Comparison of ENCODE assay signal across 1 cellular context in genomic region chr17:75034236-75034908, GRCh38.
TF ChIP-seq lines count a peak whose summit lies in the region.

No MANE protein-coding gene starts in this region.

TF ChIP-seq in K562, 482 proteins besides CTCF, POLR2A, EP300 and RAD21 (continues in another document):
- no peak for TF ChIP-seq ZC3H11A (IDR thresholded peaks at IDR 0.05; ENCODE audit: low read depth, low read length)
- TF ChIP-seq ZNF197 (CRISPR knock-in tag; IDR thresholded peaks at IDR 0.05; ENCODE audit: low read depth): no peak
- peak; percentile 41; the same call in 1 of the 2 replicates for TF ChIP-seq ZNF449 (CRISPR knock-in tag; IDR thresholded peaks at IDR 0.05)
- peak; percentile 33; the same call in 1 of the 2 replicates for TF ChIP-seq TGIF2 (CRISPR knock-in tag; IDR thresholded peaks at IDR 0.05)
- no peak for TF ChIP-seq GTF2A2 (tag; IDR thresholded peaks at IDR 0.05)
- TF ChIP-seq HEY1 (CRISPR knock-in tag; IDR thresholded peaks at IDR 0.05; ENCODE audit: borderline replicate concordance): no peak
- TF ChIP-seq CCNT2 (IDR thresholded peaks at IDR 0.05; ENCODE audit: borderline replicate concordance, extremely low read depth, insufficient read length, low read depth, low read length): no peak
- no peak for TF ChIP-seq HMG20A (CRISPR knock-in tag; conservative IDR thresholded peaks at IDR 0.05)
- 0 out of 4 replicates have a peak, but pooled peaks of 1 of the 2 experiments have one; percentile 13 for TF ChIP-seq KDM1A (IDR thresholded peaks at IDR 0.05)
- TF ChIP-seq ZNF551 (CRISPR knock-in tag; IDR thresholded peaks at IDR 0.05): no peak
- peak; percentile 69; the same call in 1 of the 2 replicates for TF ChIP-seq ETS1 (conservative IDR thresholded peaks at IDR 0.05; ENCODE audit: control insufficient read depth, low read depth, low read length)
- TF ChIP-seq SMAD4 (CRISPR knock-in tag; conservative IDR thresholded peaks at IDR 0.05): no peak
- no peak for TF ChIP-seq ZNF584 (CRISPR knock-in tag; IDR thresholded peaks at IDR 0.05; ENCODE audit: low read depth)
- TF ChIP-seq HDAC8 (tag; IDR thresholded peaks at IDR 0.05): no peak
- TF ChIP-seq ZBTB5 (IDR thresholded peaks at IDR 0.05): 0 out of 2 replicates have a peak, but pooled peaks have one; percentile 14
- no peak for TF ChIP-seq CREBBP (IDR thresholded peaks at IDR 0.05; ENCODE audit: low read depth, low read length)
- 0 out of 4 replicates have a peak, but pooled peaks of 1 of the 2 experiments have one; percentile 15 for TF ChIP-seq CSDE1 (IDR thresholded peaks at IDR 0.05)
- no peak for TF ChIP-seq CCAR2 (IDR thresholded peaks at IDR 0.05; ENCODE audit: low read depth, low read length)
- TF ChIP-seq HMGN3 (IDR thresholded peaks at IDR 0.05; ENCODE audit: borderline replicate concordance, extremely low read depth, insufficient read length, low read depth, low read length): no peak
- peak; percentile 80 for TF ChIP-seq ZNF12 (CRISPR knock-in tag; IDR thresholded peaks at IDR 0.05)
- no peak for TF ChIP-seq CHD7 (IDR thresholded peaks at IDR 0.05; ENCODE audit: low read depth, low read length)
- no peak for TF ChIP-seq ZNF655 (CRISPR knock-in tag; IDR thresholded peaks at IDR 0.05)
- no peak for TF ChIP-seq GATAD2A (IDR thresholded peaks at IDR 0.05)
- no peak for TF ChIP-seq IFI16 (CRISPR knock-in tag; IDR thresholded peaks at IDR 0.05)
- peak; percentile 66 for TF ChIP-seq BDP1 (IDR thresholded peaks at IDR 0.05; ENCODE audit: insufficient read depth, insufficient read length)
- no peak for TF ChIP-seq FOXJ2 (tag; IDR thresholded peaks at IDR 0.05)
- no peak for TF ChIP-seq ZNF274 (IDR thresholded peaks at IDR 0.05; ENCODE audit: borderline replicate concordance, low read depth, low read length)
- no peak for TF ChIP-seq ATF1 (CRISPR knock-in tag; IDR thresholded peaks at IDR 0.05)
- TF ChIP-seq ATF1 (tag; IDR thresholded peaks at IDR 0.05): no peak
- TF ChIP-seq MEF2D (tag; conservative IDR thresholded peaks at IDR 0.05; ENCODE audit: low read depth): no peak
- peak in 1 of 2 experiments; percentile 15; a peak in 1 of 4 replicates for TF ChIP-seq SIN3A (IDR thresholded peaks at IDR 0.05; ENCODE audit: borderline replicate concordance in 2 of 2, control insufficient read depth in 1 of 2, low read depth in 2 of 2, low read length in 2 of 2)
- no peak for TF ChIP-seq DACH1 (IDR thresholded peaks at IDR 0.05; ENCODE audit: partially characterized antibody)
- peak; percentile 81; the same call in 1 of the 2 replicates for TF ChIP-seq ZNF511 (CRISPR knock-in tag; IDR thresholded peaks at IDR 0.05)
- no peak for TF ChIP-seq THRA (IDR thresholded peaks at IDR 0.05)
- TF ChIP-seq ATF3 (IDR thresholded peaks at IDR 0.05): no peak
- TF ChIP-seq ATF3 (CRISPR knock-in tag; conservative IDR thresholded peaks at IDR 0.05): no peak
- TF ChIP-seq TFAM (CRISPR knock-in tag; conservative IDR thresholded peaks at IDR 0.05): no peak
- TF ChIP-seq BCOR (IDR thresholded peaks at IDR 0.05): peak; percentile 86
- peak; percentile 1; the same call in 1 of the 2 replicates for TF ChIP-seq CBFA2T3 (IDR thresholded peaks at IDR 0.05)
- TF ChIP-seq MTA3 (IDR thresholded peaks at IDR 0.05; ENCODE audit: borderline replicate concordance): 0 out of 2 replicates have a peak, but pooled peaks have one; percentile 11
- no peak for TF ChIP-seq CHCHD3 (CRISPR knock-in tag; IDR thresholded peaks at IDR 0.05)
- TF ChIP-seq BACH1 (tag; IDR thresholded peaks at IDR 0.05): no peak
- TF ChIP-seq EP400 (IDR thresholded peaks at IDR 0.05): peak; percentile 79; the same call in 1 of the 2 replicates
